Comparison of ENCODE assay signal across 1 cellular context in genomic region chr5:9335754-9336495, GRCh38.
TF ChIP-seq lines count a peak whose summit lies in the region.

No MANE protein-coding gene starts in this region.

TF ChIP-seq in IMR-90, 13 proteins besides CTCF, POLR2A, EP300 and RAD21 (continued from another document):
- no peak for TF ChIP-seq RFX5 (IDR thresholded peaks at IDR 0.05; ENCODE audit: low read depth, low read length)
- no peak for TF ChIP-seq BHLHE40 (IDR thresholded peaks at IDR 0.05; ENCODE audit: low read depth, low read length)
- no peak for TF ChIP-seq MXI1 (IDR thresholded peaks at IDR 0.05; ENCODE audit: borderline replicate concordance, low read depth, low read length)
- TF ChIP-seq USF2 (IDR thresholded peaks at IDR 0.05; ENCODE audit: low read depth, low read length): no peak
- no peak for TF ChIP-seq NFE2L2 (IDR thresholded peaks at IDR 0.05; ENCODE audit: low read depth, low read length)
- TF ChIP-seq CEBPB (IDR thresholded peaks at IDR 0.05; ENCODE audit: low read depth, low read length): no peak
